Comparison of ENCODE assay signal across 28 cellular contexts in genomic region chr10:33638401-33638800, GRCh38.
"Had no signal": no experiment of that assay in that cellular context is flagged by ENCODE, and none has a peak within 500 bp of the region (broad histone marks: within the 10 kb centered on the region; RNA-seq: fewer than 3 reads in every experiment).

No MANE protein-coding gene starts in this region.

- H3K4me3 ChIP-seq: MG63, PC-9, SJCRH30, SK-N-MC had no signal

- H3K4me2 ChIP-seq: PC-9 had no signal

- H3K27ac ChIP-seq: PC-9, RWPE1, SJCRH30, SK-N-MC had no signal

- H3K36me3 ChIP-seq: MG63, SJCRH30 had no signal

- H3K9me3 ChIP-seq: MG63, SJCRH30 had no signal

- H3K27me3 ChIP-seq: MG63, SJCRH30 had no signal

- H2AFZ ChIP-seq: PC-9 had no signal

- H3K4me1 ChIP-seq: SJCRH30 had no signal

- ATAC-seq: Panc1, Right ventricle myocardium inferior, T-cell, T-helper 17 cell had no signal

- DNase-seq: Kasumi-1, KG1, MG63, MV-4-11, NCI-H1092, NCI-H1417 treated with DMSO at 0.1 percent for 48 hours, NCI-H1694 treated with DMSO at 0.1 percent for 48 hours, NCI-H187 treated with DMSO at 0.1 percent for 48 hours, NCI-H2029, NCI-H2081, NCI-H2171 treated with DMSO at 0.1 percent for 48 hours, NCI-H2227 treated with DMSO at 0.1 percent for 48 hours, NCI-H345, NCI-H446, NCI-H510A treated with DMSO at 0.1 percent for 48 hours, NCI-H524 treated with DMSO at 0.1 percent for 48 hours, NCI-H526 treated with DMSO at 0.1 percent for 48 hours, NCI-H774, PC-9, SHP77, SIG-M5, SJCRH30, T-cell, T-helper 17 cell had no signal
